Comparison of ENCODE assay signal across 1 cellular context in genomic region chr3:128845695-128846491, GRCh38.
TF ChIP-seq lines count a peak whose summit lies in the region.

No MANE protein-coding gene starts in this region.

TF ChIP-seq in HepG2, 621 proteins besides CTCF, POLR2A, EP300 and RAD21 (continued from another document and continues in another):
- TF ChIP-seq, protein P1, sequence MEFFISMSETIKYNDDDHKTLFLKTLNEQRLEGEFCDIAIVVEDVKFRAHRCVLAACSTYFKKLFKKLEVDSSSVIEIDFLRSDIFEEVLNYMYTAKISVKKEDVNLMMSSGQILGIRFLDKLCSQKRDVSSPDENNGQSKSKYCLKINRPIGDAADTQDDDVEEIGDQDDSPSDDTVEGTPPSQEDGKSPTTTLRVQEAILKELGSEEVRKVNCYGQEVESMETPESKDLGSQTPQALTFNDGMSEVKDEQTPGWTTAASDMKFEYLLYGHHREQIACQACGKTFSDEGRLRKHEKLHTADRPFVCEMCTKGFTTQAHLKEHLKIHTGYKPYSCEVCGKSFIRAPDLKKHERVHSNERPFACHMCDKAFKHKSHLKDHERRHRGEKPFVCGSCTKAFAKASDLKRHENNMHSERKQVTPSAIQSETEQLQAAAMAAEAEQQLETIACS (CRISPR knock-in tag; IDR thresholded peaks at IDR 0.05), result no peak
- peak; percentile 65; the same call in 1 of the 2 replicates for TF ChIP-seq ZNF747 (CRISPR knock-in tag; IDR thresholded peaks at IDR 0.05; ENCODE audit: borderline replicate concordance)
- peak; percentile 71 for TF ChIP-seq SKI (IDR thresholded peaks at IDR 0.05; ENCODE audit: partially characterized antibody)
- TF ChIP-seq UBTF (CRISPR knock-in tag; IDR thresholded peaks at IDR 0.05), result 0 out of 2 replicates have a peak, but pooled peaks have one; percentile 35
- TF ChIP-seq, protein P2, sequence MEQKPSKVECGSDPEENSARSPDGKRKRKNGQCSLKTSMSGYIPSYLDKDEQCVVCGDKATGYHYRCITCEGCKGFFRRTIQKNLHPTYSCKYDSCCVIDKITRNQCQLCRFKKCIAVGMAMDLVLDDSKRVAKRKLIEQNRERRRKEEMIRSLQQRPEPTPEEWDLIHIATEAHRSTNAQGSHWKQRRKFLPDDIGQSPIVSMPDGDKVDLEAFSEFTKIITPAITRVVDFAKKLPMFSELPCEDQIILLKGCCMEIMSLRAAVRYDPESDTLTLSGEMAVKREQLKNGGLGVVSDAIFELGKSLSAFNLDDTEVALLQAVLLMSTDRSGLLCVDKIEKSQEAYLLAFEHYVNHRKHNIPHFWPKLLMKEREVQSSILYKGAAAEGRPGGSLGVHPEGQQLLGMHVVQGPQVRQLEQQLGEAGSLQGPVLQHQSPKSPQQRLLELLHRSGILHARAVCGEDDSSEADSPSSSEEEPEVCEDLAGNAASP (CRISPR knock-in tag; IDR thresholded peaks at IDR 0.05; ENCODE audit: borderline replicate concordance), result peak; percentile 40; the same call in 1 of the 2 replicates
- TF ChIP-seq ZC3H4 (CRISPR knock-in tag; IDR thresholded peaks at IDR 0.05; ENCODE audit: borderline replicate concordance), result no peak
- no peak for TF ChIP-seq ZKSCAN5 (CRISPR knock-in tag; IDR thresholded peaks at IDR 0.05)
- TF ChIP-seq, protein P3, sequence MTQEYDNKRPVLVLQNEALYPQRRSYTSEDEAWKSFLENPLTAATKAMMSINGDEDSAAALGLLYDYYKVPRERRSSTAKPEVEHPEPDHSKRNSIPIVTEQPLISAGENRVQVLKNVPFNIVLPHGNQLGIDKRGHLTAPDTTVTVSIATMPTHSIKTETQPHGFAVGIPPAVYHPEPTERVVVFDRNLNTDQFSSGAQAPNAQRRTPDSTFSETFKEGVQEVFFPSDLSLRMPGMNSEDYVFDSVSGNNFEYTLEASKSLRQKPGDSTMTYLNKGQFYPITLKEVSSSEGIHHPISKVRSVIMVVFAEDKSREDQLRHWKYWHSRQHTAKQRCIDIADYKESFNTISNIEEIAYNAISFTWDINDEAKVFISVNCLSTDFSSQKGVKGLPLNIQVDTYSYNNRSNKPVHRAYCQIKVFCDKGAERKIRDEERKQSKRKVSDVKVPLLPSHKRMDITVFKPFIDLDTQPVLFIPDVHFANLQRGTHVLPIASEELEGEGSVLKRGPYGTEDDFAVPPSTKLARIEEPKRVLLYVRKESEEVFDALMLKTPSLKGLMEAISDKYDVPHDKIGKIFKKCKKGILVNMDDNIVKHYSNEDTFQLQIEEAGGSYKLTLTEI (CRISPR knock-in tag; conservative IDR thresholded peaks at IDR 0.05), result no peak
- no peak for TF ChIP-seq CENPBD1 (CRISPR knock-in tag; IDR thresholded peaks at IDR 0.05; ENCODE audit: borderline replicate concordance, low read depth)
- TF ChIP-seq RFX1 (IDR thresholded peaks at IDR 0.05), result peak; percentile 45; the same call in 1 of the 2 replicates
- TF ChIP-seq NR2F1 (CRISPR knock-in tag; IDR thresholded peaks at IDR 0.05), result peak; percentile 68 to 84
- no peak for TF ChIP-seq HNF1A (IDR thresholded peaks at IDR 0.05; ENCODE audit: low read depth)
- no peak for TF ChIP-seq HNF1A (CRISPR knock-in tag; IDR thresholded peaks at IDR 0.05; ENCODE audit: borderline replicate concordance)
- TF ChIP-seq, protein P4, sequence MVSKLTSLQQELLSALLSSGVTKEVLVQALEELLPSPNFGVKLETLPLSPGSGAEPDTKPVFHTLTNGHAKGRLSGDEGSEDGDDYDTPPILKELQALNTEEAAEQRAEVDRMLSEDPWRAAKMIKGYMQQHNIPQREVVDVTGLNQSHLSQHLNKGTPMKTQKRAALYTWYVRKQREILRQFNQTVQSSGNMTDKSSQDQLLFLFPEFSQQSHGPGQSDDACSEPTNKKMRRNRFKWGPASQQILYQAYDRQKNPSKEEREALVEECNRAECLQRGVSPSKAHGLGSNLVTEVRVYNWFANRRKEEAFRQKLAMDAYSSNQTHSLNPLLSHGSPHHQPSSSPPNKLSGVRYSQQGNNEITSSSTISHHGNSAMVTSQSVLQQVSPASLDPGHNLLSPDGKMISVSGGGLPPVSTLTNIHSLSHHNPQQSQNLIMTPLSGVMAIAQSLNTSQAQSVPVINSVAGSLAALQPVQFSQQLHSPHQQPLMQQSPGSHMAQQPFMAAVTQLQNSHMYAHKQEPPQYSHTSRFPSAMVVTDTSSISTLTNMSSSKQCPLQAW (CRISPR knock-in tag; IDR thresholded peaks at IDR 0.05), result 0 out of 2 replicates have a peak, but pooled peaks have one; percentile 49
- peak; percentile 55; the same call in 1 of the 2 replicates for TF ChIP-seq ZNF225 (CRISPR knock-in tag; IDR thresholded peaks at IDR 0.05)
- 0 out of 2 replicates have a peak, but pooled peaks have one; percentile 41 for TF ChIP-seq ZNF552 (CRISPR knock-in tag; IDR thresholded peaks at IDR 0.05; ENCODE audit: borderline replicate concordance)
- TF ChIP-seq ZNF768 (CRISPR knock-in tag; IDR thresholded peaks at IDR 0.05), result peak; percentile 50; the same call in 1 of the 2 replicates
- TF ChIP-seq TFE3 (CRISPR knock-in tag; IDR thresholded peaks at IDR 0.05), result no peak
- 0 out of 2 replicates have a peak, but pooled peaks have one; percentile 19 for TF ChIP-seq ZNF317 (CRISPR knock-in tag; IDR thresholded peaks at IDR 0.05)
- peak; percentile 40; the same call in 1 of the 2 replicates for TF ChIP-seq ZNF331 (CRISPR knock-in tag; IDR thresholded peaks at IDR 0.05)
- no peak for TF ChIP-seq KLF16 (CRISPR knock-in tag; IDR thresholded peaks at IDR 0.05)
- no peak for TF ChIP-seq TRIM24 (CRISPR knock-in tag; IDR thresholded peaks at IDR 0.05)
- TF ChIP-seq ZNF761 (CRISPR knock-in tag; conservative IDR thresholded peaks at IDR 0.05), result 0 out of 2 replicates have a peak, but pooled peaks have one; percentile 38
- peak; percentile 40; the same call in 1 of the 2 replicates for TF ChIP-seq ZMYM3 (CRISPR knock-in tag; IDR thresholded peaks at IDR 0.05)
- TF ChIP-seq SALL1 (CRISPR knock-in tag; IDR thresholded peaks at IDR 0.05), result 0 out of 2 replicates have a peak, but pooled peaks have one; percentile 17
- TF ChIP-seq, protein P5, sequence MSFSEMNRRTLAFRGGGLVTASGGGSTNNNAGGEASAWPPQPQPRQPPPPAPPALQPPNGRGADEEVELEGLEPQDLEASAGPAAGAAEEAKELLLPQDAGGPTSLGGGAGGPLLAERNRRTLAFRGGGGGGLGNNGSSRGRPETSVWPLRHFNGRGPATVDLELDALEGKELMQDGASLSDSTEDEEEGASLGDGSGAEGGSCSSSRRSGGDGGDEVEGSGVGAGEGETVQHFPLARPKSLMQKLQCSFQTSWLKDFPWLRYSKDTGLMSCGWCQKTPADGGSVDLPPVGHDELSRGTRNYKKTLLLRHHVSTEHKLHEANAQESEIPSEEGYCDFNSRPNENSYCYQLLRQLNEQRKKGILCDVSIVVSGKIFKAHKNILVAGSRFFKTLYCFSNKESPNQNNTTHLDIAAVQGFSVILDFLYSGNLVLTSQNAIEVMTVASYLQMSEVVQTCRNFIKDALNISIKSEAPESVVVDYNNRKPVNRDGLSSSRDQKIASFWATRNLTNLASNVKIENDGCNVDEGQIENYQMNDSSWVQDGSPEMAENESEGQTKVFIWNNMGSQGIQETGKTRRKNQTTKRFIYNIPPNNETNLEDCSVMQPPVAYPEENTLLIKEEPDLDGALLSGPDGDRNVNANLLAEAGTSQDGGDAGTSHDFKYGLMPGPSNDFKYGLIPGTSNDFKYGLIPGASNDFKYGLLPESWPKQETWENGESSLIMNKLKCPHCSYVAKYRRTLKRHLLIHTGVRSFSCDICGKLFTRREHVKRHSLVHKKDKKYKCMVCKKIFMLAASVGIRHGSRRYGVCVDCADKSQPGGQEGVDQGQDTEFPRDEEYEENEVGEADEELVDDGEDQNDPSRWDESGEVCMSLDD (CRISPR knock-in tag; IDR thresholded peaks at IDR 0.05; ENCODE audit: borderline replicate concordance), result no peak
- TF ChIP-seq NR2F6 (IDR thresholded peaks at IDR 0.05), result peak; percentile 61
- TF ChIP-seq NR2F6 (CRISPR knock-in tag; IDR thresholded peaks at IDR 0.05), result peak; percentile 86
- TF ChIP-seq MIER3 (CRISPR knock-in tag; IDR thresholded peaks at IDR 0.05; ENCODE audit: borderline replicate concordance), result 0 out of 2 replicates have a peak, but pooled peaks have one; percentile 29
- TF ChIP-seq ZFX (CRISPR knock-in tag; IDR thresholded peaks at IDR 0.05; ENCODE audit: low read depth), result peak; percentile 58
- peak; percentile 17 for TF ChIP-seq ZNF883 (CRISPR knock-in tag; IDR thresholded peaks at IDR 0.05; ENCODE audit: not compliant biosample characterization)
- peak; percentile 69; the same call in 1 of the 2 replicates for TF ChIP-seq ZNF776 (CRISPR knock-in tag; IDR thresholded peaks at IDR 0.05)
- TF ChIP-seq NR2F2 (IDR thresholded peaks at IDR 0.05; ENCODE audit: borderline replicate concordance, low read depth), result 0 out of 2 replicates have a peak, but pooled peaks have one; percentile 48
- TF ChIP-seq EHMT2 (IDR thresholded peaks at IDR 0.05; ENCODE audit: borderline replicate concordance, low read depth, low read length), result no peak
- 0 out of 2 replicates have a peak, but pooled peaks have one; percentile 21 for TF ChIP-seq HOXA5 (CRISPR knock-in tag; IDR thresholded peaks at IDR 0.05)
- TF ChIP-seq HOXA3 (CRISPR knock-in tag; IDR thresholded peaks at IDR 0.05), result peak; percentile 52; the same call in 1 of the 2 replicates
- no peak for TF ChIP-seq MED13 (CRISPR knock-in tag; IDR thresholded peaks at IDR 0.05)
- TF ChIP-seq, protein P6, sequence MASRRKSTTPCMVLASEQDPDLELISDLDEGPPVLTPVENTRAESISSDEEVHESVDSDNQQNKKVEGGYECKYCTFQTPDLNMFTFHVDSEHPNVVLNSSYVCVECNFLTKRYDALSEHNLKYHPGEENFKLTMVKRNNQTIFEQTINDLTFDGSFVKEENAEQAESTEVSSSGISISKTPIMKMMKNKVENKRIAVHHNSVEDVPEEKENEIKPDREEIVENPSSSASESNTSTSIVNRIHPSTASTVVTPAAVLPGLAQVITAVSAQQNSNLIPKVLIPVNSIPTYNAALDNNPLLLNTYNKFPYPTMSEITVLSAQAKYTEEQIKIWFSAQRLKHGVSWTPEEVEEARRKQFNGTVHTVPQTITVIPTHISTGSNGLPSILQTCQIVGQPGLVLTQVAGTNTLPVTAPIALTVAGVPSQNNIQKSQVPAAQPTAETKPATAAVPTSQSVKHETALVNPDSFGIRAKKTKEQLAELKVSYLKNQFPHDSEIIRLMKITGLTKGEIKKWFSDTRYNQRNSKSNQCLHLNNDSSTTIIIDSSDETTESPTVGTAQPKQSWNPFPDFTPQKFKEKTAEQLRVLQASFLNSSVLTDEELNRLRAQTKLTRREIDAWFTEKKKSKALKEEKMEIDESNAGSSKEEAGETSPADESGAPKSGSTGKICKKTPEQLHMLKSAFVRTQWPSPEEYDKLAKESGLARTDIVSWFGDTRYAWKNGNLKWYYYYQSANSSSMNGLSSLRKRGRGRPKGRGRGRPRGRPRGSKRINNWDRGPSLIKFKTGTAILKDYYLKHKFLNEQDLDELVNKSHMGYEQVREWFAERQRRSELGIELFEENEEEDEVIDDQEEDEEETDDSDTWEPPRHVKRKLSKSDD (CRISPR knock-in tag; IDR thresholded peaks at IDR 0.05; ENCODE audit: low read depth), result no peak
- no peak for TF ChIP-seq ZSCAN12 (CRISPR knock-in tag; IDR thresholded peaks at IDR 0.05)
